Comparison of ENCODE assay signal across 26 cellular contexts in genomic region chr2:12300019-12300602, GRCh38.
DNase-seq lines count a peak whose midpoint lies in the region; ATAC-seq and TF ChIP-seq lines count a peak whose summit lies in the region.
"Had no signal": no experiment of that assay in that cellular context is flagged by ENCODE, and none has a peak within 500 bp of the region (broad histone marks: within the 10 kb centered on the region; RNA-seq: fewer than 3 reads in every experiment).

No MANE protein-coding gene starts in this region.

- H3K36me3 ChIP-seq in left ventricle myocardium inferior (no peaks in the 10 kb centered on the region), heart left ventricle (no peaks in the 10 kb centered on the region), upper lobe of right lung (no peaks in the 10 kb centered on the region)
- H3K36me3 ChIP-seq: colonic mucosa, ovary, right lobe of liver had no signal

- H3K27me3 ChIP-seq in left ventricle myocardium inferior (ENCODE audit: low read depth) (no peaks in the 10 kb centered on the region), heart left ventricle (no peaks in the 10 kb centered on the region), foreskin keratinocyte (no peaks in the 10 kb centered on the region), upper lobe of right lung (no peaks in the 10 kb centered on the region)
- H3K27me3 ChIP-seq: body of pancreas, colonic mucosa, ovary, right lobe of liver had no signal

- intact Hi-C loops in left ventricle myocardium inferior (cut with micrococcal nuclease) (no loop called here), heart left ventricle (cut with DNase I) (no loop called here), upper lobe of right lung (cut with DNase I) (no loop called here)

- H3K4me3 ChIP-seq in left ventricle myocardium inferior: no peak overlapping the region
- no peak overlapping the region for H3K4me3 ChIP-seq in heart left ventricle
- H3K4me3 ChIP-seq in choroid plexus epithelial cell (ENCODE audit: low read depth, low read length): no peak overlapping the region
- H3K4me3 ChIP-seq in upper lobe of right lung: no peak overlapping the region
- H3K4me3 ChIP-seq: body of pancreas, colonic mucosa, GM23338, ovary, right lobe of liver, SK-N-MC had no signal

- ATAC-seq in heart left ventricle (no peak), foreskin keratinocyte (peak; percentile 79), upper lobe of right lung (peak; percentile 49), HG02938 (IDR thresholded peaks at IDR 0.05; ENCODE audit: unreplicated experiment) (no peak), GM19328 (IDR thresholded peaks at IDR 0.05; ENCODE audit: unreplicated experiment) (no peak)
- ATAC-seq: activated T-helper 17 cell treated with anti-CD3 and anti-CD28 coated beads, Interleukin-2, amount 50 U/mL, for 72 hours; body of pancreas; GM23338; naive thymus-derived CD8-positive, alpha-beta T cell; right lobe of liver; WTC11 had no signal

- H3K27ac ChIP-seq in left ventricle myocardium inferior (replicated peaks) (peak overlapping the region; percentile 18), heart left ventricle (no peak overlapping the region), foreskin keratinocyte (no peak overlapping the region), upper lobe of right lung (no peak overlapping the region)
- H3K27ac ChIP-seq: body of pancreas, colonic mucosa, HL-60, ovary, right lobe of liver, SK-N-MC had no signal

- WGBS in heart left ventricle, 4 donors: 59 to 69% (median 64%) methylated on average over 4 of the region's 4 CpGs

- TF ChIP-seq POLR2A in heart left ventricle (IDR thresholded peaks at IDR 0.05): no peak

- TF ChIP-seq CTCF in left ventricle myocardium inferior (IDR thresholded peaks at IDR 0.05; ENCODE audit: borderline replicate concordance) (no peak), heart left ventricle (IDR thresholded peaks at IDR 0.05) (no peak), choroid plexus epithelial cell (conservative IDR thresholded peaks at IDR 0.05; ENCODE audit: low read depth, low read length) (no peak), foreskin keratinocyte (conservative IDR thresholded peaks at IDR 0.05) (no peak), upper lobe of right lung (IDR thresholded peaks at IDR 0.05) (no peak)

- no peaks in the 10 kb centered on the region for H3K9me3 ChIP-seq in left ventricle myocardium inferior (replicated peaks)
- no peaks in the 10 kb centered on the region for H3K9me3 ChIP-seq in heart left ventricle
- no peaks in the 10 kb centered on the region for H3K9me3 ChIP-seq in upper lobe of right lung
- H3K9me3 ChIP-seq: body of pancreas, colonic mucosa, ovary, right lobe of liver had no signal

- DNase-seq in left ventricle myocardium inferior (no peak), heart left ventricle (no peak), choroid plexus epithelial cell (ENCODE audit: low read depth) (peak; percentile 74), foreskin keratinocyte (peak; percentile 54 to 76), upper lobe of right lung (no peak), T-helper 2 cell (no peak)
- DNase-seq: activated CD4-positive, alpha-beta T cell treated with anti-CD3 and anti-CD28 coated beads, Interleukin-2, amount 50 U/mL, for 4 hours; activated CD8-positive, alpha-beta memory T cell treated with anti-CD3 and anti-CD28 coated beads, Interleukin-2, amount 50 U/mL, for 4 hours; activated naive CD8-positive, alpha-beta T cell treated with anti-CD3 and anti-CD28 coated beads for 36 hours; body of pancreas; colonic mucosa; DND-41; endodermal cell; naive thymus-derived CD8-positive, alpha-beta T cell; NCI-H146; NCI-H2171 treated with DMSO at 0.1 percent for 48 hours; NCI-H526; ovary; right lobe of liver had no signal

- H3K4me1 ChIP-seq in left ventricle myocardium inferior: peaks cover 10% of the 10 kb centered on the region
- peaks cover 0 to 7% (median 2%) of the 10 kb centered on the region in 12 donors for H3K4me1 ChIP-seq in heart left ventricle
- H3K4me1 ChIP-seq in foreskin keratinocyte: peaks cover 13% of the 10 kb centered on the region
- peaks cover 6% of the 10 kb centered on the region for H3K4me1 ChIP-seq in upper lobe of right lung
- H3K4me1 ChIP-seq: colonic mucosa, right lobe of liver had no signal

Comparison
In these comparisons a context has a peak if more than half of its experiments do, and no peak if none do; other contexts are left out.
1. DNase-seq: peak in choroid plexus epithelial cell (single experiment) and foreskin keratinocyte (2 of 2); none in left ventricle myocardium inferior (single experiment), heart left ventricle (0 of 5), upper lobe of right lung (single experiment) and T-helper 2 cell (0 of 5).
2. ATAC-seq: peak in foreskin keratinocyte (single experiment) and upper lobe of right lung (single experiment); none in heart left ventricle (0 of 4), HG02938 (single experiment) and GM19328 (single experiment).